Comparison of ENCODE assay signal across 11 cellular contexts in the genomic region with DNA sequence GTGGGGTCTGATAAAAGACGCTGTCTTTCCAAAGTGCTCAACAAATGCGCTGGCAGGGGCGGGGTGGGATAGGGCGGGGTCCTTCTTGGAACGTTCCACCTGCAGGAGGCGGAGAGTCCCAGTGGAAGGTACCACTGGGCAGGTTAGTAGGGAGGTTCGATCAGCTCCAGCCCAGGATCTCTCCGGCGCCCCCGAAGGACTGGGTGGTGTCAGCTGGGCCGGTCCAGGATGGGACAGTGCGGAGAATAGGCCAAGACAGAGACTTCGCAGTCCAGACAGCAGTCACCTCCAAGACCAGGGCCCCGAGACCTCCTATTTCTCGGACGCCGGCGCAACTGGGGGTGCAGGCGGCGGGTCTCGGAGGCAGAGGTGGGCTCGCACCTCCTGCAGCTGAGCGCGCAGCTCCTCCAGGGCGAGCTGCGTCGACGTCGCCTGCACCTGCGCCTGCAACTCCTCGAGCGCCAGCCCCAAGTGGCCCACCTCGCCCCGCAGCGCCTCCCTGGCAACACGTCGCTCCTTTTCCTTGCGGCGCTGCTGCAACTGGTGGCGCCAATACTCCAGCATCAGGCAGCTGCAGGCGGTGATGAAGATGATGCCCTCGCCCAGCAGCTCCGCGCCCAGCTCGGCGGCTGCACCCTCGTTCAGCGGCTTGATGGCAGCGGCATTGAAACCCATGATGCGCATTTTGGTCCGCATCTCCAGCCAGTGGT. TPM values are rescaled to one million over a fixed set of nuclear protein-coding genes. Genes with fewer than 3 reads are reported as not detected.
DNase-seq lines count a peak whose midpoint lies in the region; ATAC-seq and FAIRE-seq lines count a peak whose summit lies in the region.
"Had no signal": no experiment of that assay in that cellular context is flagged by ENCODE, and none has a peak within 500 bp of the region (broad histone marks: within the 10 kb centered on the region; RNA-seq: fewer than 3 reads in every experiment).

No MANE protein-coding gene starts in this region.

- no peaks in the 10 kb centered on the region for H3K36me3 Mint-ChIP-seq in activated naive CD8-positive, alpha-beta T cell
- H3K36me3 Mint-ChIP-seq in stimulated activated naive B cell treated with anti-CD40 and anti-IgM and Interleukin-4, amounts not matched to agents 10 μg/mL and 1 μg/mL and 100 μg/mL, for 72 hours, result peaks cover 44 to 51% of the 10 kb centered on the region in 2 donors
- H3K36me3 Mint-ChIP-seq in activated T-helper 1 cell treated with anti-CD3 and anti-CD28 coated beads, Interleukin-12 subunit alpha, Interleukin-12 subunit beta, Interleukin-2, Interleukin-4 antibody, amounts not matched to agents 30 ng/mL and 10 ng/mL and 1 ng/mL, durations not matched to agents 14 hours and 24 hours and 36 hours (ENCODE audit: low read depth), result peaks cover 39% of the 10 kb centered on the region
- H3K36me3 Mint-ChIP-seq: natural killer cell had no signal

- H3K4me1 Mint-ChIP-seq in activated naive CD8-positive, alpha-beta T cell (ENCODE audit: low read depth), result peaks cover 13% of the 10 kb centered on the region
- H3K4me1 Mint-ChIP-seq in stimulated activated naive B cell treated with anti-CD40 and anti-IgM and Interleukin-4, amounts not matched to agents 10 μg/mL and 1 μg/mL and 100 μg/mL, for 72 hours, result peaks cover 24 to 49% of the 10 kb centered on the region in 2 donors
- H3K4me1 Mint-ChIP-seq in activated T-helper 1 cell treated with anti-CD3 and anti-CD28 coated beads, Interleukin-12 subunit alpha, Interleukin-12 subunit beta, Interleukin-2, Interleukin-4 antibody, amounts not matched to agents 30 ng/mL and 10 ng/mL and 1 ng/mL, durations not matched to agents 14 hours and 24 hours and 36 hours (ENCODE audit: low read depth), result peaks cover 6% of the 10 kb centered on the region

- FAIRE-seq in RCC 7860 (lab: Jason Lieb, UNC), result no peak
- FAIRE-seq: G401.6 had no signal

- H3K27me3 Mint-ChIP-seq in activated naive CD8-positive, alpha-beta T cell, result no peaks in the 10 kb centered on the region
- H3K27me3 Mint-ChIP-seq in stimulated activated naive B cell treated with anti-CD40 and anti-IgM and Interleukin-4, amounts not matched to agents 10 μg/mL and 1 μg/mL and 100 μg/mL, for 72 hours, result no peaks in the 10 kb centered on the region
- no peaks in the 10 kb centered on the region for H3K27me3 Mint-ChIP-seq in activated T-helper 1 cell treated with anti-CD3 and anti-CD28 coated beads, Interleukin-12 subunit alpha, Interleukin-12 subunit beta, Interleukin-2, Interleukin-4 antibody, amounts not matched to agents 30 ng/mL and 10 ng/mL and 1 ng/mL, durations not matched to agents 14 hours and 24 hours and 36 hours (ENCODE audit: insufficient read depth)

- DNase-seq in stimulated activated CD4-positive, alpha-beta T cell treated with anti-CD3 and anti-CD28 coated beads, Interleukin-15, amount 100 ng/mL, for 24 hours, result peak; percentile 36
- DNase-seq in stimulated activated CD4-positive, alpha-beta T cell treated with anti-CD3 and anti-CD28 coated beads, Interleukin-12 subunit alpha, Interleukin-12 subunit beta, amount 100 ng/mL, for 4 hours, result no peak
- DNase-seq in iPS-NIHi11 (ENCODE audit: low spot score) (peak; percentile 84), RCC 7860 (ENCODE audit: low spot score) (no peak), SKM-1 (lab: John Stamatoyannopoulos, UW; ENCODE audit: unreplicated experiment) (no peak)
- no peak for DNase-seq in stimulated activated naive B cell treated with anti-CD40 and anti-IgM and Interleukin-4, amounts not matched to agents 10 μg/mL and 1 μg/mL and 100 μg/mL, for 72 hours
- no peak for DNase-seq in activated T-helper 1 cell treated with anti-CD3 and anti-CD28 coated beads, Interleukin-12 subunit alpha, Interleukin-12 subunit beta, Interleukin-2, Interleukin-4 antibody, amounts not matched to agents 30 ng/mL and 10 ng/mL and 1 ng/mL, durations not matched to agents 14 hours and 24 hours and 36 hours (ENCODE audit: low spot score)
- DNase-seq: natural killer cell had no signal

- no peak overlapping the region for H3K27ac Mint-ChIP-seq in activated naive CD8-positive, alpha-beta T cell
- H3K27ac Mint-ChIP-seq in stimulated activated naive B cell treated with anti-CD40 and anti-IgM and Interleukin-4, amounts not matched to agents 10 μg/mL and 1 μg/mL and 100 μg/mL, for 72 hours, result peak overlapping the region; percentile 71
- no peak overlapping the region for H3K27ac Mint-ChIP-seq in activated T-helper 1 cell treated with anti-CD3 and anti-CD28 coated beads, Interleukin-12 subunit alpha, Interleukin-12 subunit beta, Interleukin-2, Interleukin-4 antibody, amounts not matched to agents 30 ng/mL and 10 ng/mL and 1 ng/mL, durations not matched to agents 14 hours and 24 hours and 36 hours
- H3K27ac Mint-ChIP-seq: T-helper 1 cell treated with Interleukin-12 subunit alpha and Interleukin-12 subunit beta and Interleukin-4 antibody, amounts not matched to agents 30 μg/mL and 1 μg/mL, for 36 hours had no signal

- peak; percentile 34 to 44 for ATAC-seq in stimulated activated naive B cell treated with anti-CD40 and anti-IgM and Interleukin-4, amounts not matched to agents 10 μg/mL and 1 μg/mL and 100 μg/mL, for 72 hours (replicated peaks)

- H3K9me3 Mint-ChIP-seq in activated naive CD8-positive, alpha-beta T cell (ENCODE audit: low read depth), result no peaks in the 10 kb centered on the region
- peaks cover 0 to 4% of the 10 kb centered on the region in 2 donors for H3K9me3 Mint-ChIP-seq in stimulated activated naive B cell treated with anti-CD40 and anti-IgM and Interleukin-4, amounts not matched to agents 10 μg/mL and 1 μg/mL and 100 μg/mL, for 72 hours
- no peaks in the 10 kb centered on the region for H3K9me3 Mint-ChIP-seq in activated T-helper 1 cell treated with anti-CD3 and anti-CD28 coated beads, Interleukin-12 subunit alpha, Interleukin-12 subunit beta, Interleukin-2, Interleukin-4 antibody, amounts not matched to agents 30 ng/mL and 10 ng/mL and 1 ng/mL, durations not matched to agents 14 hours and 24 hours and 36 hours
- H3K9me3 Mint-ChIP-seq: natural killer cell had no signal

- intact Hi-C loops in activated T-helper 1 cell treated with anti-CD3 and anti-CD28 coated beads, Interleukin-12 subunit alpha, Interleukin-12 subunit beta, Interleukin-2, Interleukin-4 antibody, amounts not matched to agents 30 ng/mL and 10 ng/mL and 1 ng/mL, durations not matched to agents 14 hours and 24 hours and 36 hours (cut with micrococcal nuclease), result no loop called here

- H3K4me3 Mint-ChIP-seq in activated naive CD8-positive, alpha-beta T cell, result peak overlapping the region; percentile 34
- H3K4me3 Mint-ChIP-seq in stimulated activated naive B cell treated with anti-CD40 and anti-IgM and Interleukin-4, amounts not matched to agents 10 μg/mL and 1 μg/mL and 100 μg/mL, for 72 hours, result peak overlapping the region; percentile 62 to 65
- no peak overlapping the region for H3K4me3 Mint-ChIP-seq in activated T-helper 1 cell treated with anti-CD3 and anti-CD28 coated beads, Interleukin-12 subunit alpha, Interleukin-12 subunit beta, Interleukin-2, Interleukin-4 antibody, amounts not matched to agents 30 ng/mL and 10 ng/mL and 1 ng/mL, durations not matched to agents 14 hours and 24 hours and 36 hours
- H3K4me3 Mint-ChIP-seq: natural killer cell; T-helper 1 cell treated with Interleukin-12 subunit alpha and Interleukin-12 subunit beta and Interleukin-4 antibody, amounts not matched to agents 30 μg/mL and 1 μg/mL, for 36 hours had no signal

RNA-seq across cellular contexts. Expression of a gene that starts 21.6 kb away (rescaled TPM):
- 234 and 235 TPM in 2 replicates for total RNA-seq in activated T-helper 1 cell treated with anti-CD3 and anti-CD28 coated beads, Interleukin-12 subunit alpha, Interleukin-12 subunit beta, Interleukin-2, Interleukin-4 antibody, amounts not matched to agents 30 ng/mL and 10 ng/mL and 1 ng/mL, durations not matched to agents 14 hours and 24 hours and 36 hours

RNA-seq across cellular contexts. Expression of a gene that starts 30.7 kb away (rescaled TPM):
- 1.0 and 1.3 TPM in 2 replicates for total RNA-seq in activated T-helper 1 cell treated with anti-CD3 and anti-CD28 coated beads, Interleukin-12 subunit alpha, Interleukin-12 subunit beta, Interleukin-2, Interleukin-4 antibody, amounts not matched to agents 30 ng/mL and 10 ng/mL and 1 ng/mL, durations not matched to agents 14 hours and 24 hours and 36 hours

RNA-seq across cellular contexts. Expression of a gene that starts 32.1 kb away (rescaled TPM):
- total RNA-seq in activated T-helper 1 cell treated with anti-CD3 and anti-CD28 coated beads, Interleukin-12 subunit alpha, Interleukin-12 subunit beta, Interleukin-2, Interleukin-4 antibody, amounts not matched to agents 30 ng/mL and 10 ng/mL and 1 ng/mL, durations not matched to agents 14 hours and 24 hours and 36 hours, result 3.0 and 4.1 TPM in 2 replicates

RNA-seq across cellular contexts. Expression of a gene that starts 55.7 kb away (rescaled TPM):
- total RNA-seq in activated T-helper 1 cell treated with anti-CD3 and anti-CD28 coated beads, Interleukin-12 subunit alpha, Interleukin-12 subunit beta, Interleukin-2, Interleukin-4 antibody, amounts not matched to agents 30 ng/mL and 10 ng/mL and 1 ng/mL, durations not matched to agents 14 hours and 24 hours and 36 hours, result 12.1 and 16.2 TPM in 2 replicates

Comparison
In these comparisons a context has a peak if more than half of its experiments do, and no peak if none do; other contexts are left out.
1. DNase-seq: peak in stimulated activated CD4-positive, alpha-beta T cell treated with anti-CD3 and anti-CD28 coated beads, Interleukin-15, amount 100 ng/mL, for 24 hours (single experiment) and iPS-NIHi11 (single experiment); none in stimulated activated CD4-positive, alpha-beta T cell treated with anti-CD3 and anti-CD28 coated beads, Interleukin-12 subunit alpha, Interleukin-12 subunit beta, amount 100 ng/mL, for 4 hours (single experiment), stimulated activated naive B cell treated with anti-CD40 and anti-IgM and Interleukin-4, amounts not matched to agents 10 μg/mL and 1 μg/mL and 100 μg/mL, for 72 hours (single experiment), activated T-helper 1 cell treated with anti-CD3 and anti-CD28 coated beads, Interleukin-12 subunit alpha, Interleukin-12 subunit beta, Interleukin-2, Interleukin-4 antibody, amounts not matched to agents 30 ng/mL and 10 ng/mL and 1 ng/mL, durations not matched to agents 14 hours and 24 hours and 36 hours (single experiment), RCC 7860 (single experiment) and SKM-1 (single experiment).